In genomic region chr13:45490068-45490467, GRCh38 we compare ENCODE assay signal across 11 cellular contexts. TPM values are rescaled to one million over a fixed set of nuclear protein-coding genes. Genes with fewer than 3 reads are reported as not detected.
A peak's percentile ranks its signal among the peaks of the same experiment; 100 is the strongest.
DNase-seq lines count a peak whose midpoint lies in the region; ATAC-seq and TF ChIP-seq lines count a peak whose summit lies in the region.
"Had no signal": no experiment of that assay in that cellular context is flagged by ENCODE, and none has a peak within 500 bp of the region (broad histone marks: within the 10 kb centered on the region; RNA-seq: fewer than 3 reads in every experiment).

No MANE protein-coding gene starts in this region.

- ATAC-seq in HCT116: peak; percentile 84
- ATAC-seq in activated B cell treated with CpG ODN at 0.5 μM for 24 hours (ENCODE audit: low read depth): peak; percentile 47
- ATAC-seq in GM21723 (IDR thresholded peaks at IDR 0.05; ENCODE audit: unreplicated experiment): no peak
- ATAC-seq: sciatic nerve had no signal

- H3K4me2 ChIP-seq in HCT116 (ENCODE audit: low read length): no peak overlapping the region

- no TSS peak for BruUV-seq in HCT116 (replicated peaks; lab: Mats Ljungman, UMichigan)

- 86 to 100% (median 88%) methylated on average over 1 of the region's 1 CpG for WGBS in spleen, 5 donors

- H3K9me3 ChIP-seq in HCT116 (ENCODE audit: control insufficient read depth in 1 of 2, insufficient read depth in 1 of 2, low read depth in 1 of 2, low read length in 2 of 2) (no peaks in the 10 kb centered on the region), spleen (no peaks in the 10 kb centered on the region)

- H3K27me3 ChIP-seq in HCT116 (ENCODE audit: insufficient read depth, low read length) (no peaks in the 10 kb centered on the region), spleen (replicated peaks in 1 of 7) (no peaks in the 10 kb centered on the region)

- H3K9me2 ChIP-seq in HCT116 (ENCODE audit: insufficient read depth): no peaks in the 10 kb centered on the region

- H3K36me3 Mint-ChIP-seq in activated B cell treated with CpG ODN at 0.5 μM for 24 hours (ENCODE audit: low read depth) (peaks cover 57% of the 10 kb centered on the region), mesothelial cell of epicardium (peaks cover 34% of the 10 kb centered on the region)

- POLR2A ChIA-PET in HCT116 (lab: Charles Lee) (no interaction called here), activated B cell treated with CpG ODN at 0.5 μM for 24 hours (lab: Charles Lee) (no interaction called here)

- H3K27ac ChIP-seq in HCT116 (ENCODE audit: low read depth, low read length) (no peak overlapping the region), spleen (no peak overlapping the region)

- no peak overlapping the region for H3K4me3 ChIP-seq in HCT116 (replicated peaks in 1 of 2; ENCODE audit: low read depth in 1 of 2, low read length in 2 of 2)
- H3K4me3 ChIP-seq in spleen: no peak overlapping the region

- H3K36me3 ChIP-seq in HCT116 (ENCODE audit: control insufficient read depth in 1 of 2, insufficient read depth in 2 of 2, low read length in 2 of 2) (peaks cover 6 to 18% of the 10 kb centered on the region in 2 experiments; a peak in 3 of 4 replicates), spleen (peaks cover 0 to 83% (median 49%) of the 10 kb centered on the region in 6 donors)

- TF ChIP-seq POLR2A in HCT116 (IDR thresholded peaks at IDR 0.05; ENCODE audit: borderline replicate concordance, extremely low read depth, insufficient read depth, insufficient read length) (no peak), spleen (IDR thresholded peaks at IDR 0.05) (no peak)

- no peak overlapping the region for H2AFZ ChIP-seq in HCT116 (ENCODE audit: low read depth, low read length, poor library complexity, severe bottlenecking)

- TF ChIP-seq RAD21 in HCT116 (IDR thresholded peaks at IDR 0.05; ENCODE audit: low read depth): peak; percentile 49; the same call in 1 of the 2 replicates

- RAD21 ChIA-PET in HCT116 (lab: Charles Lee; ENCODE audit: low non-redundant PET in 1 of 2, low total read pairs in 2 of 2, uncharacterized antibody in 2 of 2, unreplicated experiment in 2 of 2): no interaction called here

- TF ChIP-seq CTCF in HCT116 (IDR thresholded peaks at IDR 0.05 in 2 of 3, conservative IDR thresholded peaks at IDR 0.05 in 1 of 3; ENCODE audit: borderline replicate concordance in 1 of 3, insufficient read depth in 1 of 3, low read depth in 2 of 3, low read length in 2 of 3) (peak; percentile 28 to 54 (median 34); a peak in 4 of 6 replicates), activated B cell treated with CpG ODN at 0.5 μM for 24 hours (IDR thresholded peaks at IDR 0.05) (no peak), mesothelial cell of epicardium (IDR thresholded peaks at IDR 0.05; ENCODE audit: unreplicated experiment) (peak; percentile 20), spleen (IDR thresholded peaks at IDR 0.05 in 8 of 11, conservative IDR thresholded peaks at IDR 0.05 in 3 of 11) (peak in 5 of 11 experiments; percentile 18 to 32 (median 25))

- CTCF ChIA-PET in HCT116 (lab: Charles Lee) (interaction anchor here (1.3 kb wide), 1 partner anchor 119 kb away, joined by 3 read pairs; no protein-coding TSS in a partner anchor), activated B cell treated with CpG ODN at 0.5 μM for 24 hours (lab: Charles Lee) (interaction anchor here (1.2 to 1.6 kb wide), 5 partner anchors 8 to 150 kb away, joined by 3 to 7 read pairs (median 4); no protein-coding TSS in a partner anchor)

- intact Hi-C loops in HCT116 (cut with micrococcal nuclease) (loop anchor here (10.0 kb wide), 1 partner anchor 115 kb away; no protein-coding TSS in a partner anchor), activated B cell treated with CpG ODN at 0.5 μM for 24 hours (cut with micrococcal nuclease) (loop anchor here (1.0 kb wide), 2 partner anchors 119 to 443 kb away; no protein-coding TSS in a partner anchor), spleen (cut with DNase I; ENCODE audit: low total_unique reads) (no loop called here)

- DNase-seq in NCI-H748 (lab: John Stamatoyannopoulos, UW; ENCODE audit: unreplicated experiment) (peak; percentile 2), NCI-H748 treated with DMSO at 0.1 percent for 48 hours (lab: John Stamatoyannopoulos, UW) (no peak), HCT116 (ENCODE audit: low read depth, low spot score) (no peak), activated B cell treated with CpG ODN at 0.5 μM for 24 hours (no peak), mesothelial cell of epicardium (ENCODE audit: low spot score in 2 of 2, unreplicated experiment in 2 of 2) (no peak), spleen (no peak), iPS-NIHi11 (ENCODE audit: low spot score) (no peak)
- DNase-seq: SIG-M5 had no signal

- no peaks in the 10 kb centered on the region; the same call in 1 of the 2 replicates for H4K20me1 ChIP-seq in HCT116 (ENCODE audit: insufficient read depth)

- no peaks in the 10 kb centered on the region for H3K4me1 Mint-ChIP-seq in activated B cell treated with CpG ODN at 0.5 μM for 24 hours
- no peaks in the 10 kb centered on the region for H3K4me1 Mint-ChIP-seq in mesothelial cell of epicardium

- H3K9me3 Mint-ChIP-seq in activated B cell treated with CpG ODN at 0.5 μM for 24 hours: no peaks in the 10 kb centered on the region
- H3K9me3 Mint-ChIP-seq in mesothelial cell of epicardium: peaks cover 6% of the 10 kb centered on the region
- H3K9me3 Mint-ChIP-seq: activated naive CD4-positive, alpha-beta T cell treated with anti-CD3 and anti-CD28 coated beads, Interleukin-2, amount 50 U/mL, for 24 hours had no signal

- no peak overlapping the region for H3K4me3 Mint-ChIP-seq in activated B cell treated with CpG ODN at 0.5 μM for 24 hours
- no peak overlapping the region for H3K4me3 Mint-ChIP-seq in mesothelial cell of epicardium
- H3K4me3 Mint-ChIP-seq: activated naive CD4-positive, alpha-beta T cell treated with anti-CD3 and anti-CD28 coated beads, Interleukin-2, amount 50 U/mL, for 24 hours had no signal

- no peaks in the 10 kb centered on the region for H3K4me1 ChIP-seq in HCT116 (ENCODE audit: control insufficient read depth in 1 of 2, insufficient read depth in 2 of 2, low read length in 2 of 2)
- no peaks in the 10 kb centered on the region for H3K4me1 ChIP-seq in spleen

- H3K27me3 Mint-ChIP-seq in activated B cell treated with CpG ODN at 0.5 μM for 24 hours (no peaks in the 10 kb centered on the region), mesothelial cell of epicardium (ENCODE audit: low read depth) (no peaks in the 10 kb centered on the region)
- H3K27me3 Mint-ChIP-seq: activated naive CD4-positive, alpha-beta T cell treated with anti-CD3 and anti-CD28 coated beads, Interleukin-2, amount 50 U/mL, for 24 hours had no signal

- H3K27ac Mint-ChIP-seq in activated B cell treated with CpG ODN at 0.5 μM for 24 hours: no peak overlapping the region
- H3K27ac Mint-ChIP-seq in mesothelial cell of epicardium: no peak overlapping the region

- no peak overlapping the region for H3K9ac ChIP-seq in HCT116 (ENCODE audit: low read length)

- no peaks in the 10 kb centered on the region for H3K79me2 ChIP-seq in HCT116 (ENCODE audit: insufficient read depth, low read length)

TF ChIP-seq in HCT116, 20 proteins besides CTCF, POLR2A, EP300 and RAD21:
- TF ChIP-seq FOSL1 (IDR thresholded peaks at IDR 0.05; ENCODE audit: low read depth) (no peak), EZH2phosphoT487 (IDR thresholded peaks at IDR 0.05; ENCODE audit: borderline replicate concordance) (no peak), REST (IDR thresholded peaks at IDR 0.05; ENCODE audit: low read depth) (no peak)

RNA-seq across cellular contexts. Expression of gene COG3, which starts 25.3 kb away (rescaled TPM):
- 17.6 TPM for total RNA-seq in HCT116 (2021; ENCODE audit: unreplicated experiment)
- polyA plus RNA-seq in HCT116 (2012): 22.5 and 24.1 TPM in 2 replicates
- 26.0 and 31.6 TPM in 2 replicates for total RNA-seq in activated B cell treated with CpG ODN at 0.5 μM for 24 hours
- 30.4 to 38.3 TPM (median 34.0 TPM) in 3 replicates for total RNA-seq in mesothelial cell of epicardium
- 10 to 100 TPM; 29.2 to 99.2 (median 38.2) TPM for total RNA-seq in spleen
- polyA plus RNA-seq in spleen: 10 to 100 TPM; 12.3 to 15.1 (median 12.8) TPM
